In the genomic region with DNA sequence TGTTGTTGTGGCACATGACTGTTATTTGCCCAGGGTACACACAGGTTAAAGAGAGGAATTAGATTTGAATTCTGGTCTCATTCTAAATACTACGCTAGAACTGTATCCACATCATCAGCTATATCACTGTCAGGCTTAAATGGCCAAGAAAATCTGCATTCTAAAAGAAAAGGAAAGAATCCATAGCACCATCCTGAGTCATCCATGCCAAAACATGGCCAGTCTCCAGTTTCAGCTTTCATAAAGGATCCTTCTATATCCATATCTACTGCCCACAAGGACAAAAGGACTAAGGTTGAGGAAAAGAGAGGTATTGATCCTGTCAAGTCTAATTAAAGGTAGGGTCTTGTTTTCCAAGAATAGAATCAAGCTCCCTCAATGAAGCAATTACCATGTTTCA, we compare ENCODE assay signal across 19 cellular contexts.
DNase-seq lines count a peak whose midpoint lies in the region; ATAC-seq and TF ChIP-seq lines count a peak whose summit lies in the region.
"Had no signal": no experiment of that assay in that cellular context is flagged by ENCODE, and none has a peak within 500 bp of the region (broad histone marks: within the 10 kb centered on the region; RNA-seq: fewer than 3 reads in every experiment).

No MANE protein-coding gene starts in this region.

- H3K79me2 ChIP-seq in ACC112 (ENCODE audit: control insufficient read depth, insufficient read depth, low read length, unreplicated experiment) = no peaks in the 10 kb centered on the region

- H3K4me2 ChIP-seq in IMR-90 (ENCODE audit: low read depth, low read length) = no peak overlapping the region
- H3K4me2 ChIP-seq: BLaER1 had no signal

- ATAC-seq in IMR-90 (ENCODE audit: low read depth) (peak; percentile 68), HG02884 (IDR thresholded peaks at IDR 0.05; ENCODE audit: unreplicated experiment) (no peak), GM18861 (IDR thresholded peaks at IDR 0.05; ENCODE audit: unreplicated experiment) (no peak)
- no peak for ATAC-seq in CD8-positive, alpha-beta T cell
- ATAC-seq: activated naive CD8-positive, alpha-beta T cell treated with anti-CD3 and anti-CD28 coated beads, Interleukin-2, amount 50 U/mL, for 24 hours; activated T-helper 17 cell treated with anti-CD3 and anti-CD28 coated beads, Interleukin-2, amount 50 U/mL, for 72 hours; stimulated activated naive CD8-positive, alpha-beta T cell treated with anti-CD3 and anti-CD28 coated beads, Interleukin-15, amount 100 ng/mL, for 72 hours had no signal

- no peak overlapping the region for H4K91ac ChIP-seq in IMR-90 (ENCODE audit: insufficient read depth, low read depth, low read length)

- H2BK5ac ChIP-seq in IMR-90 (ENCODE audit: low read depth, low read length, poor library complexity, severe bottlenecking) = peak overlapping the region; percentile 66

- dilution Hi-C loops in IMR-90 (cut with HindIII; ENCODE audit: low sequenced_read_pairs, unreplicated experiment) = no loop called here

- H3K4me3 Mint-ChIP-seq in CD8-positive, alpha-beta T cell = no peak overlapping the region
- H3K4me3 Mint-ChIP-seq: activated naive CD8-positive, alpha-beta T cell treated with anti-CD3 and anti-CD28 coated beads, Interleukin-2, amount 50 U/mL, for 24 hours; activated T-helper 17 cell treated with anti-CD3 and anti-CD28 coated beads, Interleukin-2, amount 50 U/mL, for 72 hours; nephron progenitor cell; stimulated activated naive CD8-positive, alpha-beta T cell treated with anti-CD3 and anti-CD28 coated beads, Interleukin-15, amount 100 ng/mL, for 72 hours had no signal

- H2BK20ac ChIP-seq in IMR-90 (ENCODE audit: low read depth, low read length) = no peak overlapping the region

- peaks cover 6% of the 10 kb centered on the region for H3K9me1 ChIP-seq in IMR-90 (ENCODE audit: insufficient read depth, low read length)

- H2AK9ac ChIP-seq in IMR-90 (replicated peaks; ENCODE audit: low read depth, low read length, poor library complexity) = no peak overlapping the region

- H3K36me3 Mint-ChIP-seq in CD8-positive, alpha-beta T cell = peaks cover 67% of the 10 kb centered on the region

- H2AFZ ChIP-seq in ACC112 (ENCODE audit: low read length, unreplicated experiment) (no peak overlapping the region), IMR-90 (replicated peaks; ENCODE audit: low read length, poor library complexity) (no peak overlapping the region)

- no peaks in the 10 kb centered on the region for H3K9me3 Mint-ChIP-seq in CD8-positive, alpha-beta T cell
- H3K9me3 Mint-ChIP-seq: activated naive CD8-positive, alpha-beta T cell treated with anti-CD3 and anti-CD28 coated beads, Interleukin-2, amount 50 U/mL, for 24 hours; activated T-helper 17 cell treated with anti-CD3 and anti-CD28 coated beads, Interleukin-2, amount 50 U/mL, for 72 hours; nephron progenitor cell; stimulated activated naive CD8-positive, alpha-beta T cell treated with anti-CD3 and anti-CD28 coated beads, Interleukin-15, amount 100 ng/mL, for 72 hours had no signal

- H3K18ac ChIP-seq in IMR-90 (ENCODE audit: low read depth, low read length) = no peak overlapping the region

- no CpG with 5 or more reads among the region's 1 CpG for WGBS in IMR-90 (ENCODE audit: extremely low coverage in 2 of 2, insufficient read length in 1 of 2), 2 experiments

- in situ Hi-C loops in IMR-90 (cut with MboI; ENCODE audit: low sequenced_read_pairs) = no loop called here
- in situ Hi-C loops in astrocyte of the spinal cord (cut with HindIII; ENCODE audit: low sequenced_read_pairs) = no loop called here

- H3K4ac ChIP-seq in IMR-90 (ENCODE audit: low read depth, low read length) = no peak overlapping the region

- H3K9ac ChIP-seq in IMR-90 (ENCODE audit: low read depth, low read length) = no peak overlapping the region
- H3K9ac ChIP-seq: BLaER1 had no signal

- H3K4me3 ChIP-seq in ACC112 (ENCODE audit: low read depth, low read length) = no peak overlapping the region
- H3K4me3 ChIP-seq in IMR-90 (ENCODE audit: insufficient read depth, low read depth, low read length) = no peak overlapping the region
- no peak overlapping the region for H3K4me3 ChIP-seq in astrocyte of the spinal cord (ENCODE audit: low read depth, low read length)
- no peak overlapping the region for H3K4me3 ChIP-seq in fibroblast of pulmonary artery (replicated peaks; ENCODE audit: low read depth, low read length)
- H3K4me3 ChIP-seq in CD8-positive, alpha-beta T cell (ENCODE audit: low read depth, low read length) = no peak overlapping the region
- H3K4me3 ChIP-seq: BLaER1, HAP-1, upper lobe of left lung had no signal

- no peak for TF ChIP-seq POLR2A in IMR-90 (IDR thresholded peaks at IDR 0.05; ENCODE audit: low read depth, low read length)

- H3K79me1 ChIP-seq in IMR-90 (ENCODE audit: low read depth in 1 of 2, low read length in 2 of 2) = 0 out of 4 replicates have a peak, but pooled peaks cover 0 to 2% of the 10 kb centered on the region in 2 experiments

- no peak overlapping the region for H2BK120ac ChIP-seq in IMR-90 (ENCODE audit: low read depth, low read length)

- H2BK15ac ChIP-seq in IMR-90 (ENCODE audit: low read depth, low read length) = no peak overlapping the region

- H4K8ac ChIP-seq in IMR-90 (ENCODE audit: low read depth in 2 of 2, low read length in 2 of 2) = no peak overlapping the region

- BruUV-seq in IMR-90 (replicated peaks; lab: Mats Ljungman, UMichigan) = no TSS peak

- no peak for TF ChIP-seq RAD21 in IMR-90 (IDR thresholded peaks at IDR 0.05; ENCODE audit: low read length)

- peak overlapping the region; percentile 41 for H3K27ac ChIP-seq in ACC112 (ENCODE audit: low read depth, low read length)
- H3K27ac ChIP-seq in IMR-90 (ENCODE audit: insufficient read depth, low read length) = no peak overlapping the region
- H3K27ac ChIP-seq in CD8-positive, alpha-beta T cell (ENCODE audit: low read depth, low read length) = no peak overlapping the region
- H3K27ac ChIP-seq: BLaER1, upper lobe of left lung had no signal

- H3K27me3 ChIP-seq in ACC112 (ENCODE audit: insufficient read depth, low read length) (no peaks in the 10 kb centered on the region), IMR-90 (ENCODE audit: control insufficient read depth, insufficient read depth, low read length) (no peaks in the 10 kb centered on the region)
- no peaks in the 10 kb centered on the region for H3K27me3 ChIP-seq in CD8-positive, alpha-beta T cell (ENCODE audit: insufficient read depth, low read length)
- H3K27me3 ChIP-seq: BLaER1, upper lobe of left lung had no signal

- no peak overlapping the region for H4K5ac ChIP-seq in IMR-90 (ENCODE audit: low read depth, low read length)

- H3K56ac ChIP-seq in IMR-90 (ENCODE audit: extremely low read depth, insufficient read depth, low read length) = no peak overlapping the region

- no peaks in the 10 kb centered on the region for H3K27me3 Mint-ChIP-seq in CD8-positive, alpha-beta T cell (ENCODE audit: low read depth)
- H3K27me3 Mint-ChIP-seq: activated naive CD8-positive, alpha-beta T cell treated with anti-CD3 and anti-CD28 coated beads, Interleukin-2, amount 50 U/mL, for 24 hours; activated T-helper 17 cell treated with anti-CD3 and anti-CD28 coated beads, Interleukin-2, amount 50 U/mL, for 72 hours; stimulated activated naive CD8-positive, alpha-beta T cell treated with anti-CD3 and anti-CD28 coated beads, Interleukin-15, amount 100 ng/mL, for 72 hours had no signal

- H2AK5ac ChIP-seq in IMR-90 (ENCODE audit: low read depth, low read length) = no peak overlapping the region

- no peak overlapping the region for H3K27ac Mint-ChIP-seq in CD8-positive, alpha-beta T cell
- H3K27ac Mint-ChIP-seq: activated naive CD8-positive, alpha-beta T cell treated with anti-CD3 and anti-CD28 coated beads, Interleukin-2, amount 50 U/mL, for 24 hours; activated T-helper 17 cell treated with anti-CD3 and anti-CD28 coated beads, Interleukin-2, amount 50 U/mL, for 72 hours; nephron progenitor cell; stimulated activated naive CD8-positive, alpha-beta T cell treated with anti-CD3 and anti-CD28 coated beads, Interleukin-15, amount 100 ng/mL, for 72 hours had no signal

- TF ChIP-seq CTCF in IMR-90 (conservative IDR thresholded peaks at IDR 0.05; ENCODE audit: low read depth, low read length) (no peak), astrocyte of the spinal cord (IDR thresholded peaks at IDR 0.05; ENCODE audit: low read depth, low read length) (no peak), fibroblast of pulmonary artery (IDR thresholded peaks at IDR 0.05; ENCODE audit: low read length, missing control alignments) (no peak)
- TF ChIP-seq CTCF in CD8-positive, alpha-beta T cell (IDR thresholded peaks at IDR 0.05) = no peak

- H3K9me3 ChIP-seq in IMR-90 (ENCODE audit: control insufficient read depth, insufficient read depth, low read length) = no peaks in the 10 kb centered on the region
- no peaks in the 10 kb centered on the region for H3K9me3 ChIP-seq in CD8-positive, alpha-beta T cell (ENCODE audit: low read length)
- H3K9me3 ChIP-seq: BLaER1, HAP-1, upper lobe of left lung had no signal

- POLR2A ChIA-PET in IMR-90 (lab: Charles Lee; ENCODE audit: unreplicated experiment) = interaction anchor here (0.7 kb wide), 1 partner anchor 8 kb away, joined by 3 read pairs; no protein-coding TSS in a partner anchor
- POLR2A ChIA-PET in CD8-positive, alpha-beta T cell (lab: Charles Lee) = no interaction called here

- CTCF ChIA-PET in IMR-90 (lab: Yijun Ruan, JAX) = interaction anchor here (0.6 kb wide), 2 partner anchors 71 to 170 kb away, joined by 3 read pairs; no protein-coding TSS in a partner anchor
- CTCF ChIA-PET in CD8-positive, alpha-beta T cell (lab: Charles Lee) = no interaction called here

- peaks cover 22% of the 10 kb centered on the region for H3K4me1 ChIP-seq in ACC112 (ENCODE audit: control insufficient read depth, insufficient read depth, low read length, unreplicated experiment)
- peaks cover 4% of the 10 kb centered on the region for H3K4me1 ChIP-seq in IMR-90 (ENCODE audit: control insufficient read depth, insufficient read depth, low read length)
- no peaks in the 10 kb centered on the region for H3K4me1 ChIP-seq in CD8-positive, alpha-beta T cell (ENCODE audit: insufficient read depth, low read length)
- H3K4me1 ChIP-seq: BLaER1, upper lobe of left lung had no signal

- no peak overlapping the region for H3K14ac ChIP-seq in IMR-90 (replicated peaks; ENCODE audit: low read depth, low read length)

- no peaks in the 10 kb centered on the region for H4K20me1 ChIP-seq in IMR-90 (ENCODE audit: insufficient read depth, low read length)
- H4K20me1 ChIP-seq: BLaER1 had no signal

- DNase-seq in IMR-90 (peak; percentile 57), astrocyte of the spinal cord (ENCODE audit: low read depth, low spot score) (peak; percentile 50), fibroblast of pulmonary artery (ENCODE audit: low read depth) (peak; percentile 23), activated T-cell treated with anti-CD3 and anti-CD28 coated beads for 4 hours (no peak)
- DNase-seq in CD8-positive, alpha-beta T cell = no peak
- DNase-seq: activated naive CD8-positive, alpha-beta T cell treated with anti-CD3 and anti-CD28 coated beads, Interleukin-2, amount 50 U/mL, for 24 hours; cerebellar nuclear complex; NCI-H146; NCI-H82; nephron progenitor cell; stimulated activated naive CD8-positive, alpha-beta T cell treated with anti-CD3 and anti-CD28 coated beads, Interleukin-15, amount 100 ng/mL, for 72 hours; T-helper 9 cell; upper lobe of left lung had no signal

- H3K4me1 Mint-ChIP-seq in CD8-positive, alpha-beta T cell (ENCODE audit: low read depth) = no peaks in the 10 kb centered on the region
- H3K4me1 Mint-ChIP-seq: activated T-helper 17 cell treated with anti-CD3 and anti-CD28 coated beads, Interleukin-2, amount 50 U/mL, for 72 hours; nephron progenitor cell had no signal

- no peak overlapping the region for H3K23ac ChIP-seq in IMR-90 (ENCODE audit: low read depth, low read length)

- intact Hi-C loops in IMR-90 (cut with micrococcal nuclease) = no loop called here
- intact Hi-C loops in CD8-positive, alpha-beta T cell (cut with DNase I, micrococcal nuclease) = loop anchor here (5.0 to 10.0 kb wide), 2 partner anchors 170 to 172 kb away; no protein-coding TSS in a partner anchor

- H3K36me3 ChIP-seq in ACC112 (ENCODE audit: insufficient read depth, low read length) (peaks cover 6% of the 10 kb centered on the region; the same call in 1 of the 2 replicates), IMR-90 (ENCODE audit: control insufficient read depth, insufficient read depth, low read length) (peaks cover 1% of the 10 kb centered on the region; the same call in 1 of the 2 replicates)
- H3K36me3 ChIP-seq in CD8-positive, alpha-beta T cell (ENCODE audit: insufficient read depth, low read length) = no peaks in the 10 kb centered on the region

Comparison
In these comparisons a context has a peak if more than half of its experiments do, and no peak if none do; other contexts are left out.
1. DNase-seq: peak in IMR-90 (single experiment), astrocyte of the spinal cord (single experiment) and fibroblast of pulmonary artery (single experiment); none in CD8-positive, alpha-beta T cell (0 of 7) and activated T-cell treated with anti-CD3 and anti-CD28 coated beads for 4 hours (single experiment).